ENCODE assay signal across 2 cellular contexts in genomic region chr2:191951832-191952231, GRCh38.
TF ChIP-seq lines count a peak whose summit lies in the region.

No MANE protein-coding gene starts in this region.

TF ChIP-seq in IMR-90, 13 proteins besides CTCF, POLR2A, EP300 and RAD21 (continued from another document):
- TF ChIP-seq, protein P1, sequence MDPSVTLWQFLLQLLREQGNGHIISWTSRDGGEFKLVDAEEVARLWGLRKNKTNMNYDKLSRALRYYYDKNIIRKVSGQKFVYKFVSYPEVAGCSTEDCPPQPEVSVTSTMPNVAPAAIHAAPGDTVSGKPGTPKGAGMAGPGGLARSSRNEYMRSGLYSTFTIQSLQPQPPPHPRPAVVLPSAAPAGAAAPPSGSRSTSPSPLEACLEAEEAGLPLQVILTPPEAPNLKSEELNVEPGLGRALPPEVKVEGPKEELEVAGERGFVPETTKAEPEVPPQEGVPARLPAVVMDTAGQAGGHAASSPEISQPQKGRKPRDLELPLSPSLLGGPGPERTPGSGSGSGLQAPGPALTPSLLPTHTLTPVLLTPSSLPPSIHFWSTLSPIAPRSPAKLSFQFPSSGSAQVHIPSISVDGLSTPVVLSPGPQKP (IDR thresholded peaks at IDR 0.05; ENCODE audit: borderline replicate concordance, low read depth, low read length) = no peak

TF ChIP-seq in HepG2, 621 proteins besides CTCF, POLR2A, EP300 and RAD21 (continued from another document):
- no peak for TF ChIP-seq MLX (CRISPR knock-in tag; IDR thresholded peaks at IDR 0.05)
